8 cellular contexts compared by ENCODE assay signal in the genomic region with DNA sequence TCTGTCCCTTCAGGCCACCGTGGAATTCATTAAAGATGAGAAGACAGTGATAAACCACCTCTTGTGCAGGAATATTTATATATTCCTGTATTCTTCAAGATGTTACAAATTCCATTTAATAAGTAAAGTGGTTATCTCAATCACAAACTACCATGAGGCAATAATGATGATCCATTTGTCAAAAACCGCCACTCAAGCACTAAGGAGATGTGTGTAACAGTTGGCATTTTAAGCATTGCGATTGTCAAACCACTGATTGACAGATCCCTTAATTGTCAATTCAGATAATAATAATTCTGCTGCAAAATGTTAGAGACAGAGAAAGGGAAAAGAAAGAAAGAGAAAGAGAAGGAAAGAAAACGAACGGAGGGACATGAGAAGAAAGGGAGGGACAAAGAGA.
"Had no signal": no experiment of that assay in that cellular context is flagged by ENCODE, and none has a peak within 500 bp of the region (broad histone marks: within the 10 kb centered on the region; RNA-seq: fewer than 3 reads in every experiment).

No MANE protein-coding gene starts in this region.

- H3K36me3 ChIP-seq: HAP-1 had no signal

- DNase-seq: GM23248, GOT3, H7, H9, HCEC 1CT, HFFc6 had no signal

- H2AFZ ChIP-seq: GM23248, GM23338 had no signal

- H3K4me3 ChIP-seq: GM23248, GM23338, HAP-1 had no signal

- H3K4me2 ChIP-seq: GM23338 had no signal

- H3K9me3 ChIP-seq: HAP-1 had no signal

- H3K9ac ChIP-seq: GM23248 had no signal

- H3K27ac ChIP-seq: GM23248 had no signal

- H3K4me1 ChIP-seq: HAP-1 had no signal
